ENCODE assay signal across 8 cellular contexts in the genomic region with DNA sequence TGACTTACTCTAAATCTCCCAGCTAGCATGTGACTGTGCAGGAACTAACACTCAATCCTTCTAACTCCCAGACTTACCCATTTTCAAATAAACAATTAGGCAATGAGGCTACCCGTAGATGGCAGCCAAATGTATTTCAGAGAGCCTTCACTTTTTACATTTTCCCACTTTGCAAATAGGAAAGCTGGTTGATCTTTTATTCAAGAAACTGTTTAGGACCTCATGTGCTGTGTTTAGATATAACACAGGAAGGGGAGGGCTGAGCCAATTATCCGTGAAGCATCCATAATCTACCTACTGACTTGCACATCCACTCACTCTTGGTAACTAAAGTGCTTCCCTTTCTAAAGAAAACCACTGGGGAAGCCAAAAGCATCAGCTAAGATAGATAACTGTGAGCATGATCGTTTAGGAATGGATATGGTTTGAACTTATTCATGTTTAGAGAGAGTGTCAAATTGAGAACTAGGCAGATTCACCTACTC. TPM values are rescaled to one million over a fixed set of nuclear protein-coding genes. Genes with fewer than 3 reads are reported as not detected.
DNase-seq lines count a peak whose midpoint lies in the region; ATAC-seq, FAIRE-seq and TF ChIP-seq lines count a peak whose summit lies in the region.

No MANE protein-coding gene starts in this region.

- H3K36me3 ChIP-seq in astrocyte (ENCODE audit: insufficient read depth, low read length), result no peaks in the 10 kb centered on the region
- no peaks in the 10 kb centered on the region for H3K36me3 ChIP-seq in aorta (ENCODE audit: control insufficient read depth in 1 of 2, insufficient read depth in 2 of 2, low read length in 1 of 2)

- peak overlapping the region; percentile 62 for H3K4me2 ChIP-seq in astrocyte (ENCODE audit: low read length)

- H3K4me1 ChIP-seq in astrocyte (ENCODE audit: insufficient read depth, low read length) (peaks cover 64% of the 10 kb centered on the region), aorta (ENCODE audit: control insufficient read depth in 1 of 2, insufficient read depth in 2 of 2, low read length in 2 of 2) (peaks cover 20 to 24% of the 10 kb centered on the region in 2 donors)

- peak overlapping the region; percentile 97 for H3K27ac ChIP-seq in astrocyte (ENCODE audit: low read depth, low read length)
- H3K27ac ChIP-seq in aorta (ENCODE audit: low read depth in 1 of 2, low read length in 2 of 2), result peak overlapping the region; percentile 2 to 89

- H3K4me3 Mint-ChIP-seq in stimulated activated naive CD8-positive, alpha-beta T cell treated with anti-CD3 and anti-CD28 coated beads, Interleukin-15, Interleukin-2, amounts not matched to agents 100 ng/mL and 50 ng/mL, for 24 hours, result peak overlapping the region; percentile 11
- H3K4me3 Mint-ChIP-seq in astrocyte (ENCODE audit: unreplicated experiment) (no peak overlapping the region), memory B cell (no peak overlapping the region)

- peak overlapping the region; percentile 62 for H3K9ac ChIP-seq in astrocyte (ENCODE audit: low read length)

- H3K27me3 ChIP-seq in astrocyte (ENCODE audit: insufficient read depth, low read length) (no peaks in the 10 kb centered on the region), aorta (ENCODE audit: control insufficient read depth in 1 of 2, insufficient read depth in 2 of 2, low read length in 1 of 2) (no peaks in the 10 kb centered on the region)

- no peak for FAIRE-seq in astrocyte (lab: Jason Lieb, UNC)

- H3K36me3 Mint-ChIP-seq in stimulated activated naive CD8-positive, alpha-beta T cell treated with anti-CD3 and anti-CD28 coated beads, Interleukin-15, Interleukin-2, amounts not matched to agents 100 ng/mL and 50 ng/mL, for 24 hours (ENCODE audit: low read depth), result peaks cover 12% of the 10 kb centered on the region
- H3K36me3 Mint-ChIP-seq in astrocyte (ENCODE audit: low read depth, unreplicated experiment) (peaks cover 10% of the 10 kb centered on the region), memory B cell (peaks cover 9% of the 10 kb centered on the region)

- no peaks in the 10 kb centered on the region for H3K27me3 Mint-ChIP-seq in stimulated activated naive CD8-positive, alpha-beta T cell treated with anti-CD3 and anti-CD28 coated beads, Interleukin-15, Interleukin-2, amounts not matched to agents 100 ng/mL and 50 ng/mL, for 24 hours
- H3K27me3 Mint-ChIP-seq in astrocyte (ENCODE audit: low read depth, unreplicated experiment), result no peaks in the 10 kb centered on the region
- H3K27me3 Mint-ChIP-seq in memory B cell, result no peaks in the 10 kb centered on the region

- no peak overlapping the region for H2AFZ ChIP-seq in astrocyte (ENCODE audit: low read depth, low read length)

- intact Hi-C loops in aorta (cut with DNase I), result loop anchor here in 1 of 2 donors (5.0 to 10.0 kb wide), 2 partner anchors 33 to 179 kb away; partner anchors contain the start of genes MBNL2 and RAP2A

- H3K4me3 ChIP-seq in astrocyte (ENCODE audit: insufficient read depth, low read depth, low read length) (no peak overlapping the region), aorta (ENCODE audit: low read length in 2 of 2) (no peak overlapping the region)

- DNase-seq in stimulated activated naive CD8-positive, alpha-beta T cell treated with anti-CD3 and anti-CD28 coated beads, Interleukin-15, Interleukin-2, amounts not matched to agents 100 U/mL and 50 U/mL, for 24 hours, result no peak
- DNase-seq in astrocyte (ENCODE audit: low read depth) (no peak), memory B cell (ENCODE audit: low spot score in 2 of 2) (no peak), aorta (no peak), NCI-H446 treated with DMSO at 0.1 percent for 48 hours (lab: John Stamatoyannopoulos, UW) (no peak), NCI-H1105 (lab: John Stamatoyannopoulos, UW) (no peak), NCI-H345 treated with DMSO at 0.1 percent for 48 hours (lab: John Stamatoyannopoulos, UW; ENCODE audit: unreplicated experiment) (no peak)

- peaks cover 4% of the 10 kb centered on the region for H4K20me1 ChIP-seq in astrocyte (ENCODE audit: insufficient read depth, low read length)

- peaks cover 67% of the 10 kb centered on the region for H3K79me2 ChIP-seq in astrocyte (ENCODE audit: insufficient read depth, low read length)

- no peak for ATAC-seq in stimulated activated naive CD8-positive, alpha-beta T cell treated with anti-CD3 and anti-CD28 coated beads, Interleukin-15, Interleukin-2, amounts not matched to agents 100 U/mL and 50 U/mL, for 24 hours
- ATAC-seq in memory B cell (ENCODE audit: low read depth) (no peak), aorta (ENCODE audit: low FRiP score) (no peak)

- H3K4me1 Mint-ChIP-seq in stimulated activated naive CD8-positive, alpha-beta T cell treated with anti-CD3 and anti-CD28 coated beads, Interleukin-15, Interleukin-2, amounts not matched to agents 100 ng/mL and 50 ng/mL, for 24 hours (ENCODE audit: low read depth), result peaks cover 62% of the 10 kb centered on the region
- H3K4me1 Mint-ChIP-seq in astrocyte (ENCODE audit: low read depth, unreplicated experiment) (peaks cover 61% of the 10 kb centered on the region), memory B cell (peaks cover 25% of the 10 kb centered on the region)

- WGBS in aorta, 2 donors, result 22 to 24% methylated on average over 3 of the region's 3 CpGs

- H3K27ac Mint-ChIP-seq in stimulated activated naive CD8-positive, alpha-beta T cell treated with anti-CD3 and anti-CD28 coated beads, Interleukin-15, Interleukin-2, amounts not matched to agents 100 ng/mL and 50 ng/mL, for 24 hours, result peak overlapping the region; percentile 86
- H3K27ac Mint-ChIP-seq in astrocyte (ENCODE audit: unreplicated experiment), result peak overlapping the region; percentile 100
- H3K27ac Mint-ChIP-seq in memory B cell, result peak overlapping the region; percentile 31

- H3K9me3 Mint-ChIP-seq in stimulated activated naive CD8-positive, alpha-beta T cell treated with anti-CD3 and anti-CD28 coated beads, Interleukin-15, Interleukin-2, amounts not matched to agents 100 ng/mL and 50 ng/mL, for 24 hours, result peaks cover 3% of the 10 kb centered on the region
- no peaks in the 10 kb centered on the region for H3K9me3 Mint-ChIP-seq in astrocyte (ENCODE audit: unreplicated experiment)
- no peaks in the 10 kb centered on the region for H3K9me3 Mint-ChIP-seq in memory B cell

- no peak for TF ChIP-seq CTCF in astrocyte (IDR thresholded peaks at IDR 0.05; ENCODE audit: insufficient read depth, low read depth, low read length)

- H3K9me3 ChIP-seq in astrocyte (ENCODE audit: insufficient read depth, low read depth, low read length) (no peaks in the 10 kb centered on the region), aorta (ENCODE audit: control insufficient read depth, low read length) (no peaks in the 10 kb centered on the region)

RNA-seq across cellular contexts. Expression of gene MBNL2, which starts 33.4 kb away (rescaled TPM):
- total RNA-seq in astrocyte (66.5 and 70.2 TPM in 2 replicates), aorta (10 to 100 TPM; 73.4 to 79.4 TPM)
- 10 to 100 TPM; 26.5 to 38.0 TPM for polyA plus RNA-seq in aorta

Comparison
In these comparisons a context has a peak if more than half of its experiments do, and no peak if none do; other contexts are left out.
1. H3K27ac Mint-ChIP-seq: peak in every context shown above with its lines; median percentile 100 in astrocyte; 86 in stimulated activated naive CD8-positive, alpha-beta T cell treated with anti-CD3 and anti-CD28 coated beads, Interleukin-15, Interleukin-2, amounts not matched to agents 100 ng/mL and 50 ng/mL, for 24 hours; 31 in memory B cell.